ENCODE assay signal across 20 cellular contexts in genomic region chr15:34018021-34018645, GRCh38. TPM values are rescaled to one million over a fixed set of nuclear protein-coding genes. Genes with fewer than 3 reads are reported as not detected.
DNase-seq lines count a peak whose midpoint lies in the region; ATAC-seq lines count a peak whose summit lies in the region.
"Had no signal": no experiment of that assay in that cellular context is flagged by ENCODE, and none has a peak within 500 bp of the region (broad histone marks: within the 10 kb centered on the region; RNA-seq: fewer than 3 reads in every experiment).

No MANE protein-coding gene starts in this region.

- H3K79me2 ChIP-seq in trophoblast cell (ENCODE audit: control insufficient read depth, insufficient read depth, low read length, poor library complexity): no peaks in the 10 kb centered on the region

- no peak overlapping the region for H3K9ac ChIP-seq in trophoblast cell (ENCODE audit: low read length)

- H3K4me1 Mint-ChIP-seq in activated CD4-positive, alpha-beta T cell treated with anti-CD3 and anti-CD28 coated beads, Interleukin-2, amount 10 ng/mL, durations not matched to agents 7 days and 5 days: peaks cover 21% of the 10 kb centered on the region
- peaks cover 21% of the 10 kb centered on the region for H3K4me1 Mint-ChIP-seq in T-helper 2 cell treated with Interferon-gamma antibody and Interleukin-4, amounts not matched to agents 5 μg/mL and 100 μg/mL, for 36 hours (ENCODE audit: low read depth)
- peaks cover 12 to 18% of the 10 kb centered on the region in 2 donors for H3K4me1 Mint-ChIP-seq in natural killer cell treated with Interleukin-12 subunit alpha and Interleukin-12 subunit beta and Interleukin-15 and Interleukin-18, amount 100 ng/mL, for 72 hours (ENCODE audit: low read depth in 2 of 2)

- no peaks in the 10 kb centered on the region for H3K27me3 ChIP-seq in trophoblast cell (ENCODE audit: insufficient read depth, low read length)
- H3K27me3 ChIP-seq: colonic mucosa, SJSA1, vagina had no signal

- H2BK5ac ChIP-seq in trophoblast cell (ENCODE audit: low read depth, low read length, poor library complexity): no peak overlapping the region

- H4K12ac ChIP-seq in trophoblast cell (ENCODE audit: low read depth, low read length): no peak overlapping the region

- H3K36me3 ChIP-seq in trophoblast cell (ENCODE audit: control insufficient read depth in 1 of 2, insufficient read depth in 2 of 2, low read length in 2 of 2): no peaks in the 10 kb centered on the region
- H3K36me3 ChIP-seq: colonic mucosa, SJSA1, vagina had no signal

- H3K4me3 ChIP-seq in trophoblast cell (ENCODE audit: low read depth, low read length): no peak overlapping the region
- H3K4me3 ChIP-seq: A549, colonic mucosa, SJSA1, vagina had no signal

- peak overlapping the region; percentile 71 for H3K27ac Mint-ChIP-seq in activated CD4-positive, alpha-beta T cell treated with anti-CD3 and anti-CD28 coated beads, Interleukin-2, amount 10 ng/mL, durations not matched to agents 7 days and 5 days
- H3K27ac Mint-ChIP-seq in T-helper 2 cell treated with Interferon-gamma antibody and Interleukin-4, amounts not matched to agents 5 μg/mL and 100 μg/mL, for 36 hours: peak overlapping the region; percentile 83
- peak overlapping the region in 1 of 2 donors; percentile 32 for H3K27ac Mint-ChIP-seq in natural killer cell treated with Interleukin-12 subunit alpha and Interleukin-12 subunit beta and Interleukin-15 and Interleukin-18, amount 100 ng/mL, for 72 hours

- H3K27ac ChIP-seq in trophoblast cell (ENCODE audit: low read depth, low read length): no peak overlapping the region
- H3K27ac ChIP-seq: A549, colonic mucosa, SJSA1, vagina had no signal

- DNase-seq in activated CD4-positive, alpha-beta T cell treated with anti-CD3 and anti-CD28 coated beads, Interleukin-2, amount 10 ng/mL, durations not matched to agents 7 days and 5 days: peak; percentile 71
- no peak for DNase-seq in activated CD4-positive, alpha-beta T cell treated with anti-CD3 and anti-CD28 coated beads, Interleukin-2, amount 50 U/mL, for 4 hours
- peak; percentile 43 for DNase-seq in T-helper 2 cell treated with Interferon-gamma antibody and Interleukin-4, amounts not matched to agents 5 μg/mL and 100 μg/mL, for 36 hours (ENCODE audit: low spot score)
- peak; percentile 12 for DNase-seq in activated gamma-delta T cell treated with anti-CD3 and anti-CD28 coated beads, Interleukin-2, amount 50 U/mL, for 16 hours (ENCODE audit: low read depth)
- no peak for DNase-seq in natural killer cell treated with Interleukin-12 subunit alpha and Interleukin-12 subunit beta and Interleukin-15 and Interleukin-18, amount 100 ng/mL, for 72 hours (ENCODE audit: low spot score)
- DNase-seq in NCI-H524 (lab: John Stamatoyannopoulos, UW) (no peak), trophoblast cell (no peak)
- DNase-seq: C1 segment of cervical spinal cord, colonic mucosa, foreskin melanocyte, IMR-90, left colon, NCI-H2029, NCI-H510A treated with DMSO at 0.1 percent for 48 hours had no signal

- peaks cover 6% of the 10 kb centered on the region for H3K36me3 Mint-ChIP-seq in activated CD4-positive, alpha-beta T cell treated with anti-CD3 and anti-CD28 coated beads, Interleukin-2, amount 10 ng/mL, durations not matched to agents 7 days and 5 days (ENCODE audit: low read depth)
- H3K36me3 Mint-ChIP-seq in T-helper 2 cell treated with Interferon-gamma antibody and Interleukin-4, amounts not matched to agents 5 μg/mL and 100 μg/mL, for 36 hours (ENCODE audit: low read depth): peaks cover 11% of the 10 kb centered on the region
- peaks cover 10% of the 10 kb centered on the region for H3K36me3 Mint-ChIP-seq in natural killer cell treated with Interleukin-12 subunit alpha and Interleukin-12 subunit beta and Interleukin-15 and Interleukin-18, amount 100 ng/mL, for 72 hours

- H3K9me3 Mint-ChIP-seq in activated CD4-positive, alpha-beta T cell treated with anti-CD3 and anti-CD28 coated beads, Interleukin-2, amount 10 ng/mL, durations not matched to agents 7 days and 5 days: peaks cover 10% of the 10 kb centered on the region
- H3K9me3 Mint-ChIP-seq in T-helper 2 cell treated with Interferon-gamma antibody and Interleukin-4, amounts not matched to agents 5 μg/mL and 100 μg/mL, for 36 hours: peaks cover 13% of the 10 kb centered on the region
- H3K9me3 Mint-ChIP-seq in natural killer cell treated with Interleukin-12 subunit alpha and Interleukin-12 subunit beta and Interleukin-15 and Interleukin-18, amount 100 ng/mL, for 72 hours: no peaks in the 10 kb centered on the region

- H3K4ac ChIP-seq in trophoblast cell (ENCODE audit: low read depth, low read length): no peak overlapping the region

- POLR2A ChIA-PET in activated CD4-positive, alpha-beta T cell treated with anti-CD3 and anti-CD28 coated beads, Interleukin-2, amount 10 ng/mL, durations not matched to agents 7 days and 5 days (lab: Charles Lee): interaction anchor here (0.6 kb wide), 1 partner anchor 264 kb away, joined by 3 read pairs; no protein-coding TSS in a partner anchor

- no peak overlapping the region for H4K8ac ChIP-seq in trophoblast cell (ENCODE audit: low read depth, low read length)

- no peaks in the 10 kb centered on the region for H3K79me1 ChIP-seq in trophoblast cell (ENCODE audit: low read length)

- CTCF ChIA-PET in activated CD4-positive, alpha-beta T cell treated with anti-CD3 and anti-CD28 coated beads, Interleukin-2, amount 10 ng/mL, durations not matched to agents 7 days and 5 days (lab: Charles Lee): interaction anchor here (1.2 kb wide), 1 partner anchor 14 kb away, joined by 5 read pairs; no protein-coding TSS in a partner anchor

- peaks cover 0 to 2% of the 10 kb centered on the region in 2 experiments for H3K4me1 ChIP-seq in trophoblast cell (ENCODE audit: control insufficient read depth in 1 of 2, insufficient read depth in 2 of 2, low read length in 2 of 2)
- H3K4me1 ChIP-seq: A549, colonic mucosa, SJSA1, vagina had no signal

- no peak overlapping the region for H2BK120ac ChIP-seq in trophoblast cell (ENCODE audit: insufficient read depth, low read length, poor library complexity)

- ATAC-seq in natural killer cell treated with Interleukin-12 subunit alpha and Interleukin-12 subunit beta and Interleukin-15 and Interleukin-18, amount 100 ng/mL, for 72 hours: peak in 1 of 2 donors; percentile 33
- ATAC-seq in HG03139 (IDR thresholded peaks at IDR 0.05; ENCODE audit: unreplicated experiment): no peak
- ATAC-seq: A549, left colon had no signal

- H4K91ac ChIP-seq in trophoblast cell (ENCODE audit: low read depth, low read length): no peak overlapping the region

- no peak overlapping the region for H3K4me2 ChIP-seq in trophoblast cell (ENCODE audit: low read length)
- H3K4me2 ChIP-seq: A549 had no signal

- no peak overlapping the region for H2BK12ac ChIP-seq in trophoblast cell (ENCODE audit: low read length)

- peak overlapping the region; percentile 18 for H3K4me3 Mint-ChIP-seq in activated CD4-positive, alpha-beta T cell treated with anti-CD3 and anti-CD28 coated beads, Interleukin-2, amount 10 ng/mL, durations not matched to agents 7 days and 5 days
- peak overlapping the region; percentile 83 for H3K4me3 Mint-ChIP-seq in T-helper 2 cell treated with Interferon-gamma antibody and Interleukin-4, amounts not matched to agents 5 μg/mL and 100 μg/mL, for 36 hours
- peak overlapping the region; percentile 61 for H3K4me3 Mint-ChIP-seq in natural killer cell treated with Interleukin-12 subunit alpha and Interleukin-12 subunit beta and Interleukin-15 and Interleukin-18, amount 100 ng/mL, for 72 hours

- WGBS in trophoblast cell (ENCODE audit: extremely low coverage, insufficient coverage, insufficient read length): no CpG with 5 or more reads among the region's 16 CpGs

- H3K18ac ChIP-seq in trophoblast cell (ENCODE audit: low read length): no peak overlapping the region

- H3K23ac ChIP-seq in trophoblast cell (ENCODE audit: low read length): no peak overlapping the region

- no peak overlapping the region for H2AK5ac ChIP-seq in trophoblast cell (ENCODE audit: low read length)

- H2AFZ ChIP-seq in trophoblast cell (ENCODE audit: insufficient read depth, low read length, poor library complexity): no peak overlapping the region

- H3K14ac ChIP-seq in trophoblast cell (ENCODE audit: low read length): no peak overlapping the region

- H3K27me3 Mint-ChIP-seq in activated CD4-positive, alpha-beta T cell treated with anti-CD3 and anti-CD28 coated beads, Interleukin-2, amount 10 ng/mL, durations not matched to agents 7 days and 5 days: peaks cover 3% of the 10 kb centered on the region
- H3K27me3 Mint-ChIP-seq in T-helper 2 cell treated with Interferon-gamma antibody and Interleukin-4, amounts not matched to agents 5 μg/mL and 100 μg/mL, for 36 hours (ENCODE audit: low read depth): peaks cover 3% of the 10 kb centered on the region
- no peaks in the 10 kb centered on the region for H3K27me3 Mint-ChIP-seq in natural killer cell treated with Interleukin-12 subunit alpha and Interleukin-12 subunit beta and Interleukin-15 and Interleukin-18, amount 100 ng/mL, for 72 hours

- no peaks in the 10 kb centered on the region for H3K9me3 ChIP-seq in trophoblast cell (ENCODE audit: insufficient read depth, low read depth, low read length)
- H3K9me3 ChIP-seq: A549, colonic mucosa, SJSA1, vagina had no signal

RNA-seq across cellular contexts. Expression of gene AVEN, which starts 20.9 kb away (rescaled TPM):
- 1 to 10 TPM; 9.1 TPM for total RNA-seq in activated CD4-positive, alpha-beta T cell treated with anti-CD3 and anti-CD28 coated beads, Interleukin-2, amount 10 ng/mL, durations not matched to agents 7 days and 5 days
- 10 to 100 TPM; 17.0 to 27.4 TPM for total RNA-seq in natural killer cell treated with Interleukin-12 subunit alpha and Interleukin-12 subunit beta and Interleukin-15 and Interleukin-18, amount 100 ng/mL, for 72 hours
- 7.5 and 7.9 TPM in 2 replicates for polyA plus RNA-seq in trophoblast cell (2013)

RNA-seq across cellular contexts. Expression of gene CHRM5, which starts 49.8 kb away (rescaled TPM):
- not detected for total RNA-seq in activated CD4-positive, alpha-beta T cell treated with anti-CD3 and anti-CD28 coated beads, Interleukin-2, amount 10 ng/mL, durations not matched to agents 7 days and 5 days
- not detected for total RNA-seq in natural killer cell treated with Interleukin-12 subunit alpha and Interleukin-12 subunit beta and Interleukin-15 and Interleukin-18, amount 100 ng/mL, for 72 hours
- 0.01 TPM in 1 of 2 replicates, not detected in the other for polyA plus RNA-seq in trophoblast cell (2013)
- total RNA-seq: colonic mucosa, H4, left colon, subcutaneous adipose tissue, vagina had no signal
- polyA plus RNA-seq: A549 had no signal

Comparison
In these comparisons a context has a peak if more than half of its experiments do, and no peak if none do; other contexts are left out.
1. DNase-seq: peak in activated CD4-positive, alpha-beta T cell treated with anti-CD3 and anti-CD28 coated beads, Interleukin-2, amount 10 ng/mL, durations not matched to agents 7 days and 5 days (single experiment), T-helper 2 cell treated with Interferon-gamma antibody and Interleukin-4, amounts not matched to agents 5 μg/mL and 100 μg/mL, for 36 hours (single experiment) and activated gamma-delta T cell treated with anti-CD3 and anti-CD28 coated beads, Interleukin-2, amount 50 U/mL, for 16 hours (single experiment); none in activated CD4-positive, alpha-beta T cell treated with anti-CD3 and anti-CD28 coated beads, Interleukin-2, amount 50 U/mL, for 4 hours (0 of 2), natural killer cell treated with Interleukin-12 subunit alpha and Interleukin-12 subunit beta and Interleukin-15 and Interleukin-18, amount 100 ng/mL, for 72 hours (single experiment), NCI-H524 (0 of 2) and trophoblast cell (0 of 2).
2. H3K4me3 Mint-ChIP-seq: peak in every context shown above with its lines; median percentile 83 in T-helper 2 cell treated with Interferon-gamma antibody and Interleukin-4, amounts not matched to agents 5 μg/mL and 100 μg/mL, for 36 hours; 61 in natural killer cell treated with Interleukin-12 subunit alpha and Interleukin-12 subunit beta and Interleukin-15 and Interleukin-18, amount 100 ng/mL, for 72 hours; 18 in activated CD4-positive, alpha-beta T cell treated with anti-CD3 and anti-CD28 coated beads, Interleukin-2, amount 10 ng/mL, durations not matched to agents 7 days and 5 days.